Comparison of ENCODE assay signal across 10 cellular contexts in genomic region chr2:233081232-233081730, GRCh38. TPM values are rescaled to one million over a fixed set of nuclear protein-coding genes. Genes with fewer than 3 reads are reported as not detected.
DNase-seq lines count a peak whose midpoint lies in the region; FAIRE-seq and TF ChIP-seq lines count a peak whose summit lies in the region.
"Had no signal": no experiment of that assay in that cellular context is flagged by ENCODE, and none has a peak within 500 bp of the region (broad histone marks: within the 10 kb centered on the region; RNA-seq: fewer than 3 reads in every experiment).

No MANE protein-coding gene starts in this region.

- TF ChIP-seq CTCF in left ventricle myocardium inferior (IDR thresholded peaks at IDR 0.05; ENCODE audit: borderline replicate concordance), result no peak

- no peak overlapping the region for H3K27ac ChIP-seq in left ventricle myocardium inferior (replicated peaks)
- H3K27ac ChIP-seq: neural progenitor cell had no signal

- intact Hi-C loops in left ventricle myocardium inferior (cut with micrococcal nuclease), result no loop called here

- peaks cover 11% of the 10 kb centered on the region for H3K27me3 ChIP-seq in left ventricle myocardium inferior (ENCODE audit: low read depth)

- no peaks in the 10 kb centered on the region for H3K9me3 ChIP-seq in left ventricle myocardium inferior (replicated peaks)

- FAIRE-seq in GM12892 (lab: Jason Lieb, UNC), result peak; percentile 33
- FAIRE-seq: G401.6 had no signal

- DNase-seq in GM12892 (ENCODE audit: insufficient read length) (no peak), MV-4-11 (lab: John Stamatoyannopoulos, UW) (peak; percentile 89), pons (ENCODE audit: low spot score) (peak; percentile 48), left ventricle myocardium inferior (no peak), cerebellar nuclear complex (lab: John Stamatoyannopoulos, UW) (no peak), inferior parietal cortex (ENCODE audit: extremely low spot score) (no peak), iPS-NIHi7 (ENCODE audit: extremely low spot score) (no peak)
- peak; percentile 63 for DNase-seq in activated naive CD4-positive, alpha-beta T cell treated with Interleukin-2 at 50 U/mL for 16 hours

- peaks cover 44% of the 10 kb centered on the region for H3K4me1 ChIP-seq in left ventricle myocardium inferior

- no peak for TF ChIP-seq POLR2A in GM12892 (IDR thresholded peaks at IDR 0.05; ENCODE audit: low read depth, low read length)

- no peaks in the 10 kb centered on the region for H3K36me3 ChIP-seq in left ventricle myocardium inferior
- H3K36me3 ChIP-seq: neural progenitor cell had no signal

- H3K4me3 ChIP-seq in left ventricle myocardium inferior, result no peak overlapping the region
- H3K4me3 ChIP-seq: neural progenitor cell had no signal

RNA-seq across cellular contexts. Expression of gene INPP5D, which starts 21.1 kb away (rescaled TPM):
- 81.6 TPM for polyA plus RNA-seq in GM12892 (2012; ENCODE audit: missing spikeins)
- total RNA-seq in left ventricle myocardium inferior, result 4.9 TPM

RNA-seq across cellular contexts. Expression of gene NEU2, which starts 48.8 kb away (rescaled TPM):
- not detected for polyA plus RNA-seq in GM12892 (2012; ENCODE audit: missing spikeins)
- total RNA-seq in left ventricle myocardium inferior, result not detected

Comparison
In these comparisons a context has a peak if more than half of its experiments do, and no peak if none do; other contexts are left out.
1. DNase-seq: peak in MV-4-11 (single experiment), activated naive CD4-positive, alpha-beta T cell treated with Interleukin-2 at 50 U/mL for 16 hours (single experiment) and pons (single experiment); none in GM12892 (single experiment), left ventricle myocardium inferior (single experiment), cerebellar nuclear complex (0 of 2), inferior parietal cortex (single experiment) and iPS-NIHi7 (single experiment).